Comparison of ENCODE assay signal across 8 cellular contexts in genomic region chr12:39441963-39442894, GRCh38. TPM values are rescaled to one million over a fixed set of nuclear protein-coding genes. Genes with fewer than 3 reads are reported as not detected.
DNase-seq lines count a peak whose midpoint lies in the region; ATAC-seq and TF ChIP-seq lines count a peak whose summit lies in the region.

No MANE protein-coding gene starts in this region.

- TF ChIP-seq CTCF in SU-DHL-6 (IDR thresholded peaks at IDR 0.05; ENCODE audit: insufficient read depth, low read length, poor library complexity, severe bottlenecking) (no peak), ascending aorta (IDR thresholded peaks at IDR 0.05) (no peak), sigmoid colon (IDR thresholded peaks at IDR 0.05) (no peak)

- no CpG with 5 or more reads among the region's 58 CpGs for WGBS in iPS DF 6.9 (ENCODE audit: insufficient coverage, insufficient read length)
- 2 to 4% methylated on average over 58 of the region's 58 CpGs for WGBS in sigmoid colon, 2 donors

- intact Hi-C loops in ascending aorta (cut with DNase I) (loop anchor here (2.0 to 5.0 kb wide), 5 partner anchors 180 to 1125 kb away; partner anchors contain the start of genes ALG10B, CPNE8 and SLC2A13), sigmoid colon (cut with DNase I) (loop anchor here (5.0 to 10.0 kb wide), 3 partner anchors 175 to 783 kb away; partner anchors contain the start of genes ABCD2, LRRK2 and SLC2A13)

- H3K27ac ChIP-seq in SU-DHL-6 (ENCODE audit: low read depth, low read length) (peak overlapping the region; percentile 46), ascending aorta (peak overlapping the region; percentile 77 to 80), iPS DF 6.9 (ENCODE audit: low read length) (no peak overlapping the region), sigmoid colon (peak overlapping the region; percentile 82 to 90 (median 84))

- H2AFZ ChIP-seq in SU-DHL-6 (ENCODE audit: low read depth, low read length, severe bottlenecking) = peak overlapping the region; percentile 83

- peak overlapping the region; percentile 59 for H3K4me3 ChIP-seq in SU-DHL-6 (ENCODE audit: insufficient read depth, low read length, poor library complexity, severe bottlenecking)
- peak overlapping the region; percentile 88 to 90 for H3K4me3 ChIP-seq in ascending aorta
- H3K4me3 ChIP-seq in iPS DF 6.9 (ENCODE audit: low read length) = peak overlapping the region; percentile 82
- peak overlapping the region; percentile 61 to 85 (median 73) for H3K4me3 ChIP-seq in sigmoid colon

- peaks cover 12% of the 10 kb centered on the region; the same call in 1 of the 2 replicates for H4K20me1 ChIP-seq in SU-DHL-6 (ENCODE audit: low read depth, low read length)

- H3K27me3 ChIP-seq in SU-DHL-6 (ENCODE audit: low read length) = no peaks in the 10 kb centered on the region
- no peaks in the 10 kb centered on the region for H3K27me3 ChIP-seq in ascending aorta
- H3K27me3 ChIP-seq in iPS DF 6.9 (ENCODE audit: control insufficient read depth, insufficient read depth, low read length) = no peaks in the 10 kb centered on the region
- H3K27me3 ChIP-seq in sigmoid colon = no peaks in the 10 kb centered on the region

- no peaks in the 10 kb centered on the region for H3K9me3 ChIP-seq in SU-DHL-6 (ENCODE audit: insufficient read depth, low read length)
- H3K9me3 ChIP-seq in ascending aorta = no peaks in the 10 kb centered on the region
- H3K9me3 ChIP-seq in iPS DF 6.9 (ENCODE audit: control insufficient read depth, insufficient read depth, low read length) = no peaks in the 10 kb centered on the region
- H3K9me3 ChIP-seq in sigmoid colon = no peaks in the 10 kb centered on the region

- H3K9ac ChIP-seq in SU-DHL-6 (ENCODE audit: low read length) = peak overlapping the region; percentile 77

- H3K4me1 ChIP-seq in ascending aorta = no peaks in the 10 kb centered on the region
- H3K4me1 ChIP-seq in iPS DF 6.9 (ENCODE audit: control insufficient read depth, insufficient read depth, low read length) = no peaks in the 10 kb centered on the region
- peaks cover 0 to 18% (median 10%) of the 10 kb centered on the region in 4 donors for H3K4me1 ChIP-seq in sigmoid colon

- H3K9me2 ChIP-seq in SU-DHL-6 (replicated peaks; ENCODE audit: insufficient read depth, low read length) = no peaks in the 10 kb centered on the region

- no peaks in the 10 kb centered on the region; the same call in 1 of the 2 replicates for H3K79me2 ChIP-seq in SU-DHL-6 (ENCODE audit: insufficient read depth, low read length)

- H3K4me2 ChIP-seq in SU-DHL-6 (ENCODE audit: low read depth, low read length, poor library complexity, severe bottlenecking) = peak overlapping the region; percentile 85

- 0 out of 2 replicates have a peak, but pooled peaks cover 17% of the 10 kb centered on the region for H3F3A ChIP-seq in SU-DHL-6 (ENCODE audit: insufficient read depth)

- TF ChIP-seq POLR2A in sigmoid colon (IDR thresholded peaks at IDR 0.05) = no peak

- DNase-seq in COLO668 (lab: John Stamatoyannopoulos, UW; ENCODE audit: unreplicated experiment) = peak; percentile 58
- peak; percentile 47 for DNase-seq in HT1080 (ENCODE audit: low read depth)
- DNase-seq in ascending aorta (ENCODE audit: low spot score in 2 of 2) = peak in 1 of 2 donors; percentile 72
- no peak for DNase-seq in iPS DF 6.9 (ENCODE audit: low read depth, low spot score)
- peak; percentile 68 for DNase-seq in sigmoid colon
- DNase-seq in NCI-H2196 (lab: John Stamatoyannopoulos, UW; ENCODE audit: unreplicated experiment) = no peak

- TF ChIP-seq EP300 in sigmoid colon (IDR thresholded peaks at IDR 0.05) = no peak

- H3K36me3 ChIP-seq in SU-DHL-6 (ENCODE audit: low read length) (no peaks in the 10 kb centered on the region; the same call in 1 of the 2 replicates), ascending aorta (no peaks in the 10 kb centered on the region), iPS DF 6.9 (ENCODE audit: control insufficient read depth, insufficient read depth, low read length) (no peaks in the 10 kb centered on the region), sigmoid colon (no peaks in the 10 kb centered on the region)

- peak; percentile 18 for ATAC-seq in GM21423 (IDR thresholded peaks at IDR 0.05; ENCODE audit: unreplicated experiment)

RNA-seq across cellular contexts. Expression of gene KIF21A, which starts 0.7 kb away (rescaled TPM):
- 13.2 and 18.1 TPM in 2 replicates for total RNA-seq in HT1080 (2014; rRNA removed; shearing (Covaris generic))
- 8.3 and 14.6 TPM in 2 replicates for polyA plus RNA-seq in HT1080 (2015; cell fraction: cytosol; rRNA removed)
- 28.6 and 32.0 TPM in 2 replicates for polyA plus RNA-seq in HT1080 (2015; cell fraction: nucleus; rRNA removed)
- total RNA-seq in ascending aorta (1.3 TPM), sigmoid colon (10 to 100 TPM; 12.0 to 23.9 (median 17.3) TPM)
- polyA plus RNA-seq in sigmoid colon = 10 to 100 TPM in 2 of 3 donors, 1 to 10 TPM in 1; 9.3 to 19.0 (median 10.8) TPM

Comparison
In these comparisons a context has a peak if more than half of its experiments do, and no peak if none do; other contexts are left out.
1. DNase-seq: peak in COLO668 (single experiment), HT1080 (single experiment) and sigmoid colon (single experiment); none in iPS DF 6.9 (single experiment) and NCI-H2196 (single experiment).
2. Peak in every context shown above with its lines, with median percentiles within 50 percentile points of each other: H3K4me3 ChIP-seq.